Comparison of ENCODE assay signal across 26 cellular contexts in genomic region chr1:236872075-236872666, GRCh38.
"Had no signal": no experiment of that assay in that cellular context is flagged by ENCODE, and none has a peak within 500 bp of the region (broad histone marks: within the 10 kb centered on the region; RNA-seq: fewer than 3 reads in every experiment).

No MANE protein-coding gene starts in this region.

- H3K4me1 ChIP-seq: breast epithelium, prostate gland, tibial nerve had no signal

- H3K36me3 ChIP-seq: breast epithelium, neutrophil, ovary, prostate gland had no signal

- H3K9me3 ChIP-seq: breast epithelium, gastrocnemius medialis, lower lobe of right lung, mucosa of descending colon, neutrophil, ovary, prostate gland, tibial nerve had no signal

- H3K9me3 Mint-ChIP-seq: activated CD8-positive, alpha-beta T cell treated with anti-CD3 and anti-CD28 coated beads for 36 hours; activated naive CD4-positive, alpha-beta T cell treated with anti-CD3 and anti-CD28 coated beads, Interleukin-2, amount 50 U/mL, for 72 hours; activated T-cell treated with anti-CD3 and anti-CD28 coated beads, Interleukin-2, amount 50 U/mL, for 4 hours; activated T-helper 2 cell treated with anti-CD3 and anti-CD28 coated beads, Interferon-gamma antibody, Interleukin-2, Interleukin-4, amounts not matched to agents 10 μg/mL and 5 μg/mL and 100 μg/mL, durations not matched to agents 14 hours and 24 hours and 36 hours; central memory CD8-positive, alpha-beta T cell had no signal

- H3K4me3 ChIP-seq: breast epithelium, gastrocnemius medialis, lower lobe of right lung, mucosa of descending colon, ovary, prostate gland, tibial nerve had no signal

- H3K27me3 Mint-ChIP-seq: activated CD8-positive, alpha-beta T cell treated with anti-CD3 and anti-CD28 coated beads for 36 hours; central memory CD8-positive, alpha-beta T cell had no signal

- DNase-seq: activated CD4-positive, alpha-beta T cell treated with anti-CD3 and anti-CD28 coated beads, Interleukin-2, amount 50 U/mL, for 1 hour; activated CD4-positive, CD25-positive, alpha-beta regulatory T cell treated with anti-CD3 and anti-CD28 coated beads, Interleukin-2, amount 50 U/mL, for 72 hours; activated CD8-positive, alpha-beta T cell treated with anti-CD3 and anti-CD28 coated beads for 36 hours; activated naive CD4-positive, alpha-beta T cell; activated T-cell treated with anti-CD3 and anti-CD28 coated beads, Interleukin-2, amount 50 U/mL, for 4 hours; effector CD8-positive, alpha-beta T cell; gastrocnemius medialis; glutamatergic neuron; hippocampal formation; left colon; lower lobe of right lung; mesendoderm; mucosa of descending colon; nephron progenitor cell; ovary; stimulated activated CD4-positive, alpha-beta T cell treated with anti-CD3 and anti-CD28 coated beads, Interleukin-15, amount 100 ng/mL, for 24 hours; stimulated activated CD4-positive, alpha-beta T cell treated with anti-CD3 and anti-CD28 coated beads, Interleukin-2, amount 100 ng/mL, for 24 hours; stimulated activated naive CD4-positive, alpha-beta T cell; T-helper 2 cell had no signal

- H3K4me3 Mint-ChIP-seq: activated CD8-positive, alpha-beta T cell treated with anti-CD3 and anti-CD28 coated beads for 36 hours; activated T-cell treated with anti-CD3 and anti-CD28 coated beads, Interleukin-2, amount 50 U/mL, for 4 hours; central memory CD8-positive, alpha-beta T cell; nephron progenitor cell had no signal

- H3K27me3 ChIP-seq: breast epithelium, gastrocnemius medialis, neutrophil, ovary, tibial nerve had no signal

- H3K4me1 Mint-ChIP-seq: central memory CD8-positive, alpha-beta T cell; nephron progenitor cell had no signal

- ATAC-seq: activated CD8-positive, alpha-beta T cell treated with anti-CD3 and anti-CD28 coated beads for 36 hours; activated naive CD4-positive, alpha-beta T cell treated with anti-CD3 and anti-CD28 coated beads, Interleukin-2, amount 50 U/mL, for 72 hours; activated T-cell treated with anti-CD3 and anti-CD28 coated beads, Interleukin-2, amount 50 U/mL, for 4 hours; gastrocnemius medialis; left colon; lower lobe of right lung; mucosa of descending colon had no signal

- H3K27ac Mint-ChIP-seq: activated CD8-positive, alpha-beta T cell treated with anti-CD3 and anti-CD28 coated beads for 36 hours; activated T-helper 2 cell treated with anti-CD3 and anti-CD28 coated beads, Interferon-gamma antibody, Interleukin-2, Interleukin-4, amounts not matched to agents 10 μg/mL and 5 μg/mL and 100 μg/mL, durations not matched to agents 14 hours and 24 hours and 36 hours; nephron progenitor cell had no signal

- H3K27ac ChIP-seq: breast epithelium, gastrocnemius medialis, lower lobe of right lung, neutrophil, ovary, prostate gland, tibial nerve had no signal
